In genomic region chr3:113096158-113096893, GRCh38 we compare ENCODE assay signal across 1 cellular context.
TF ChIP-seq lines count a peak whose summit lies in the region.

No MANE protein-coding gene starts in this region.

TF ChIP-seq in HCT116, 20 proteins besides CTCF, POLR2A, EP300 and RAD21 (continued from another document):
- TF ChIP-seq REST (IDR thresholded peaks at IDR 0.05; ENCODE audit: low read depth): no peak
- TF ChIP-seq, protein P1, sequence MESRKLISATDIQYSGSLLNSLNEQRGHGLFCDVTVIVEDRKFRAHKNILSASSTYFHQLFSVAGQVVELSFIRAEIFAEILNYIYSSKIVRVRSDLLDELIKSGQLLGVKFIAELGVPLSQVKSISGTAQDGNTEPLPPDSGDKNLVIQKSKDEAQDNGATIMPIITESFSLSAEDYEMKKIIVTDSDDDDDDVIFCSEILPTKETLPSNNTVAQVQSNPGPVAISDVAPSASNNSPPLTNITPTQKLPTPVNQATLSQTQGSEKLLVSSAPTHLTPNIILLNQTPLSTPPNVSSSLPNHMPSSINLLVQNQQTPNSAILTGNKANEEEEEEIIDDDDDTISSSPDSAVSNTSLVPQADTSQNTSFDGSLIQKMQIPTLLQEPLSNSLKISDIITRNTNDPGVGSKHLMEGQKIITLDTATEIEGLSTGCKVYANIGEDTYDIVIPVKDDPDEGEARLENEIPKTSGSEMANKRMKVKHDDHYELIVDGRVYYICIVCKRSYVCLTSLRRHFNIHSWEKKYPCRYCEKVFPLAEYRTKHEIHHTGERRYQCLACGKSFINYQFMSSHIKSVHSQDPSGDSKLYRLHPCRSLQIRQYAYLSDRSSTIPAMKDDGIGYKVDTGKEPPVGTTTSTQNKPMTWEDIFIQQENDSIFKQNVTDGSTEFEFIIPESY (IDR thresholded peaks at IDR 0.05; ENCODE audit: extremely low read depth, insufficient replicate concordance, low read length): no peak
